Comparison of ENCODE assay signal across 1 cellular context in genomic region chr1:202062636-202063035, GRCh38. TPM values are rescaled to one million over a fixed set of nuclear protein-coding genes. Genes with fewer than 3 reads are reported as not detected.
"Had no signal": no experiment of that assay in that cellular context is flagged by ENCODE, and none has a peak within 500 bp of the region (broad histone marks: within the 10 kb centered on the region; RNA-seq: fewer than 3 reads in every experiment).

No MANE protein-coding gene starts in this region.

RNA-seq across cellular contexts. Expression of gene ELF3, which starts 52.2 kb away (rescaled TPM):
- total RNA-seq: myocyte had no signal
